Comparison of ENCODE assay signal across 11 cellular contexts in the genomic region with DNA sequence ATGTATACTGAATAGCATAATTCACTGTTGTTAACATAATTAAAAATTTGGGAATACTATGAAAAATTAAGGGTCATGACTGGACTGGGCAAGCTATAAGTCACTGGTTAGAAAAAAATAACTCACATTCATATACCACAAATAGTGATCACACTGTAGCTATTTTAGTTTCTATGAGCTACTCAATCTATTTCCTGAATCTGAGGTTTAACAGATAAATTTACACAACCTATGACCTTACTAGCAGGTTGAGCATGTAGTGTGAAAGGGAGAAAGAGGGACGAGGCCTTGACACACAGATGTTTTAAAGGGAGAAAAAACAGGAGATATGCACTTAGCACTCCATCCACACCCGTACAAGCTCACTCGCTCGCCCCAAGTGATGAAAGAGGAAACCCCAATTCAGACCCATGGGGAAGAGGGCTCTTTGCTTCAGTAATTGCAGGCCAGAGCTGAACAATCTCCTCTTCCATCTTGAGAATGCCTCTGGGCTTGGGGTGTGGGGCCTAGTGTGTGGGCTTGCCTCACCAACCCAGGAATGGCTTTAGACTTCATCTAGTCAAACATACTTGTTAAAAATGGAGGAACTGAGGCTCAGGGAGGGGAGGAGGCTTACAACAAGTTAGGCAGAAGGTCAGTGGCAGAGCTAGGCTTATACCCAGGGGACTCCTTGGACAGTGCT. TPM values are rescaled to one million over a fixed set of nuclear protein-coding genes. Genes with fewer than 3 reads are reported as not detected.
DNase-seq lines count a peak whose midpoint lies in the region; ATAC-seq and TF ChIP-seq lines count a peak whose summit lies in the region.
"Had no signal": no experiment of that assay in that cellular context is flagged by ENCODE, and none has a peak within 500 bp of the region (broad histone marks: within the 10 kb centered on the region; RNA-seq: fewer than 3 reads in every experiment).

No MANE protein-coding gene starts in this region.

- H3K27me3 ChIP-seq in adipocyte (replicated peaks; ENCODE audit: control insufficient read depth, insufficient read depth, low read length), result peaks cover 3% of the 10 kb centered on the region
- no peaks in the 10 kb centered on the region for H3K27me3 ChIP-seq in trophoblast cell (ENCODE audit: insufficient read depth, low read length)

- H4K91ac ChIP-seq in trophoblast cell (ENCODE audit: low read depth, low read length), result no peak overlapping the region

- H3K36me3 Mint-ChIP-seq in activated naive CD8-positive, alpha-beta T cell treated with anti-CD3 and anti-CD28 coated beads for 36 hours, result no peaks in the 10 kb centered on the region
- H3K36me3 Mint-ChIP-seq: activated naive CD4-positive, alpha-beta T cell treated with anti-CD3 and anti-CD28 coated beads, Interleukin-2, amount 50 U/mL, for 24 hours had no signal

- no peak overlapping the region for H4K12ac ChIP-seq in trophoblast cell (ENCODE audit: low read depth, low read length)

- H3K9me3 ChIP-seq in adipocyte (ENCODE audit: control insufficient read depth, low read length) (no peaks in the 10 kb centered on the region), trophoblast cell (ENCODE audit: insufficient read depth, low read depth, low read length) (no peaks in the 10 kb centered on the region)

- no peak overlapping the region for H3K4ac ChIP-seq in trophoblast cell (ENCODE audit: low read depth, low read length)

- H2BK5ac ChIP-seq in trophoblast cell (ENCODE audit: low read depth, low read length, poor library complexity), result no peak overlapping the region

- no peak overlapping the region for H4K8ac ChIP-seq in trophoblast cell (ENCODE audit: low read depth, low read length)

- no peak overlapping the region for H2BK120ac ChIP-seq in trophoblast cell (ENCODE audit: insufficient read depth, low read length, poor library complexity)

- peaks cover 3% of the 10 kb centered on the region for H3K79me2 ChIP-seq in trophoblast cell (ENCODE audit: control insufficient read depth, insufficient read depth, low read length, poor library complexity)

- H3K4me3 ChIP-seq in adipocyte (ENCODE audit: low read length), result no peak overlapping the region
- no peak overlapping the region for H3K4me3 ChIP-seq in trophoblast cell (ENCODE audit: low read depth, low read length)

- no peak overlapping the region for H3K23ac ChIP-seq in trophoblast cell (ENCODE audit: low read length)

- no peaks in the 10 kb centered on the region for H3K4me1 Mint-ChIP-seq in activated naive CD8-positive, alpha-beta T cell treated with anti-CD3 and anti-CD28 coated beads for 36 hours
- H3K4me1 Mint-ChIP-seq: activated naive CD4-positive, alpha-beta T cell treated with anti-CD3 and anti-CD28 coated beads, Interleukin-2, amount 50 U/mL, for 24 hours had no signal

- no CpG with 5 or more reads among the region's 4 CpGs for WGBS in trophoblast cell (ENCODE audit: extremely low coverage, insufficient coverage, insufficient read length)

- no peak overlapping the region for H2BK12ac ChIP-seq in trophoblast cell (ENCODE audit: low read length)

- TF ChIP-seq CTCF in GM13977 (IDR thresholded peaks at IDR 0.05; ENCODE audit: extremely low read depth, insufficient read depth, missing control alignments), result no peak

- H3K4me3 Mint-ChIP-seq in activated naive CD8-positive, alpha-beta T cell treated with anti-CD3 and anti-CD28 coated beads for 36 hours, result no peak overlapping the region
- H3K4me3 Mint-ChIP-seq: activated CD4-positive, alpha-beta T cell treated with anti-CD3 and anti-CD28 coated beads, Interleukin-2, amount 10 ng/mL, durations not matched to agents 24 days and 14 days; activated naive CD4-positive, alpha-beta T cell treated with anti-CD3 and anti-CD28 coated beads, Interleukin-2, amount 50 U/mL, for 24 hours had no signal

- peak overlapping the region; percentile 38 for H3K27ac ChIP-seq in trophoblast cell (ENCODE audit: low read depth, low read length)

- no peaks in the 10 kb centered on the region for H3K36me3 ChIP-seq in adipocyte (ENCODE audit: control insufficient read depth, insufficient read depth, low read length, severe bottlenecking)
- no peaks in the 10 kb centered on the region for H3K36me3 ChIP-seq in trophoblast cell (ENCODE audit: control insufficient read depth in 1 of 2, insufficient read depth in 2 of 2, low read length in 2 of 2)

- in situ Hi-C loops in GM13977 (cut with MboI; ENCODE audit: low pct_unique_long_range_greater_than_20kb, low sequenced_read_pairs, unreplicated experiment), result no loop called here

- no peak overlapping the region for H3K14ac ChIP-seq in trophoblast cell (ENCODE audit: low read length)

- no peaks in the 10 kb centered on the region for H3K9me3 Mint-ChIP-seq in activated naive CD8-positive, alpha-beta T cell treated with anti-CD3 and anti-CD28 coated beads for 36 hours
- H3K9me3 Mint-ChIP-seq: activated CD4-positive, alpha-beta T cell treated with anti-CD3 and anti-CD28 coated beads, Interleukin-2, amount 10 ng/mL, durations not matched to agents 24 days and 14 days; activated naive CD4-positive, alpha-beta T cell treated with anti-CD3 and anti-CD28 coated beads, Interleukin-2, amount 50 U/mL, for 24 hours had no signal

- peaks cover 9% of the 10 kb centered on the region for H3K79me1 ChIP-seq in trophoblast cell (ENCODE audit: low read length)

- no peak overlapping the region for H3K27ac Mint-ChIP-seq in activated naive CD8-positive, alpha-beta T cell treated with anti-CD3 and anti-CD28 coated beads for 36 hours
- H3K27ac Mint-ChIP-seq: activated CD4-positive, alpha-beta T cell treated with anti-CD3 and anti-CD28 coated beads, Interleukin-2, amount 10 ng/mL, durations not matched to agents 24 days and 14 days; activated naive CD4-positive, alpha-beta T cell treated with anti-CD3 and anti-CD28 coated beads, Interleukin-2, amount 50 U/mL, for 24 hours had no signal

- ATAC-seq in HG03432 (IDR thresholded peaks at IDR 0.05; ENCODE audit: unreplicated experiment), result peak; percentile 26

- H3K9ac ChIP-seq in adipocyte (ENCODE audit: low read length) (peak overlapping the region; percentile 18), trophoblast cell (ENCODE audit: low read length) (no peak overlapping the region)

- DNase-seq in GM13977 (ENCODE audit: low spot score), result peak; percentile 31
- DNase-seq in adipocyte (ENCODE audit: low read depth), result no peak
- no peak for DNase-seq in trophoblast cell
- DNase-seq in pons (ENCODE audit: low spot score), result no peak
- DNase-seq in kidney tubule cell (ENCODE audit: low spot score), result no peak
- DNase-seq in activated naive CD8-positive, alpha-beta T cell treated with anti-CD3 and anti-CD28 coated beads for 36 hours, result no peak
- no peak for DNase-seq in NCI-H345 (lab: John Stamatoyannopoulos, UW)
- DNase-seq: activated CD4-positive, alpha-beta T cell treated with anti-CD3 and anti-CD28 coated beads, Interleukin-2, amount 10 ng/mL, durations not matched to agents 24 days and 14 days had no signal

- no peak overlapping the region for H3K18ac ChIP-seq in trophoblast cell (ENCODE audit: low read length)

- no peak overlapping the region for H2AK5ac ChIP-seq in trophoblast cell (ENCODE audit: low read length)

- H3K4me2 ChIP-seq in trophoblast cell (ENCODE audit: low read length), result no peak overlapping the region

- H3K4me1 ChIP-seq in adipocyte (ENCODE audit: control insufficient read depth, insufficient read depth, low read length), result peaks cover 63% of the 10 kb centered on the region
- H3K4me1 ChIP-seq in trophoblast cell (ENCODE audit: control insufficient read depth in 1 of 2, insufficient read depth in 2 of 2, low read length in 2 of 2), result peaks cover 11% of the 10 kb centered on the region in 2 experiments

- no peak overlapping the region for H2AFZ ChIP-seq in trophoblast cell (ENCODE audit: insufficient read depth, low read length, poor library complexity)

- peaks cover 9% of the 10 kb centered on the region for H3K27me3 Mint-ChIP-seq in activated naive CD8-positive, alpha-beta T cell treated with anti-CD3 and anti-CD28 coated beads for 36 hours

RNA-seq across cellular contexts. Expression of gene CYRIA, which starts 10.7 kb away (rescaled TPM):
- polyA plus RNA-seq in trophoblast cell (2013), result 98.2 and 109 TPM in 2 replicates
- total RNA-seq in activated naive CD8-positive, alpha-beta T cell treated with anti-CD3 and anti-CD28 coated beads for 36 hours, result under 1 TPM; 0.14 to 0.16 TPM
- total RNA-seq: NCI-H460 had no signal
